ENCODE assay signal across 22 cellular contexts in genomic region chr3:188979669-188980311, GRCh38.
DNase-seq lines count a peak whose midpoint lies in the region; ATAC-seq, FAIRE-seq and TF ChIP-seq lines count a peak whose summit lies in the region.
"Had no signal": no experiment of that assay in that cellular context is flagged by ENCODE, and none has a peak within 500 bp of the region (broad histone marks: within the 10 kb centered on the region; RNA-seq: fewer than 3 reads in every experiment).

No MANE protein-coding gene starts in this region.

- H2AFZ ChIP-seq in keratinocyte (ENCODE audit: control insufficient read depth, low read length), result no peak overlapping the region

- H3K4me3 ChIP-seq in heart right ventricle (no peak overlapping the region), keratinocyte (ENCODE audit: control insufficient read depth in 2 of 3, extremely low read depth in 1 of 3, insufficient read depth in 2 of 3, low read depth in 1 of 3, low read length in 3 of 3) (no peak overlapping the region), vagina (peak overlapping the region in 1 of 2 donors; percentile 15)
- H3K4me3 ChIP-seq: colonic mucosa, skin epidermis, upper lobe of left lung had no signal

- no peaks in the 10 kb centered on the region for H4K20me1 ChIP-seq in keratinocyte (ENCODE audit: control insufficient read depth, extremely low read depth, insufficient read depth, low read length)

- TF ChIP-seq CTCF in heart right ventricle (IDR thresholded peaks at IDR 0.05) (no peak), keratinocyte (optimal IDR thresholded peaks at IDR 0.05 in 1 of 3, IDR thresholded peaks at IDR 0.05 in 1 of 3, conservative IDR thresholded peaks at IDR 0.05 in 1 of 3; ENCODE audit: extremely low read depth in 1 of 3, insufficient read depth in 2 of 3, low read length in 3 of 3) (no peak), vagina (IDR thresholded peaks at IDR 0.05) (no peak)

- H3K9me3 ChIP-seq in heart right ventricle (no peaks in the 10 kb centered on the region), keratinocyte (ENCODE audit: control insufficient read depth, low read depth, low read length) (no peaks in the 10 kb centered on the region), vagina (no peaks in the 10 kb centered on the region)
- H3K9me3 ChIP-seq: colonic mucosa, upper lobe of left lung had no signal

- no peaks in the 10 kb centered on the region for H3K27me3 ChIP-seq in heart right ventricle
- H3K27me3 ChIP-seq in keratinocyte (ENCODE audit: control insufficient read depth, extremely low read depth, insufficient read depth, low read length), result no peaks in the 10 kb centered on the region
- H3K27me3 ChIP-seq in vagina, result no peaks in the 10 kb centered on the region
- H3K27me3 ChIP-seq: colonic mucosa, upper lobe of left lung had no signal

- dilution Hi-C loops in keratinocyte (cut with MboI; ENCODE audit: extremely low pct_ligation_motif_present, low sequenced_read_pairs), result no loop called here

- TF ChIP-seq POLR2A in vagina (IDR thresholded peaks at IDR 0.05), result no peak

- WGBS in heart right ventricle, 2 donors, result 75 to 77% methylated on average over 6 of the region's 6 CpGs

- no peak overlapping the region for H3K27ac Mint-ChIP-seq in activated naive CD4-positive, alpha-beta T cell treated with anti-CD3 and anti-CD28 coated beads, Interleukin-2, amount 50 U/mL, for 72 hours
- H3K27ac Mint-ChIP-seq: CD8-positive, alpha-beta T cell had no signal

- H3K36me3 ChIP-seq in heart right ventricle (no peaks in the 10 kb centered on the region), keratinocyte (ENCODE audit: control insufficient read depth in 2 of 2, extremely low read depth in 1 of 2, insufficient read depth in 2 of 2, low read length in 2 of 2) (no peaks in the 10 kb centered on the region), vagina (no peaks in the 10 kb centered on the region)
- H3K36me3 ChIP-seq: colonic mucosa, upper lobe of left lung had no signal

- H3K4me1 ChIP-seq in heart right ventricle, result peaks cover 0 to 15% (median 3%) of the 10 kb centered on the region in 9 donors
- peaks cover 10% of the 10 kb centered on the region for H3K4me1 ChIP-seq in keratinocyte (ENCODE audit: control insufficient read depth, extremely low read depth, insufficient read depth, low read length)
- H3K4me1 ChIP-seq in vagina, result peaks cover 51% of the 10 kb centered on the region
- H3K4me1 ChIP-seq: colonic mucosa had no signal

- FAIRE-seq in keratinocyte (lab: Jason Lieb, UNC), result peak; percentile 44
- FAIRE-seq: G401.6, GM12892, kidney had no signal

- H3K79me2 ChIP-seq in keratinocyte (ENCODE audit: control insufficient read depth, insufficient read depth, low read length), result no peaks in the 10 kb centered on the region

- DNase-seq in heart right ventricle (no peak), Right ventricle myocardium inferior (ENCODE audit: missing footprints) (no peak), NCI-H2227 treated with DMSO at 0.1 percent for 48 hours (lab: John Stamatoyannopoulos, UW) (peak; percentile 48), keratinocyte (ENCODE audit: low read depth, low spot score) (no peak), vagina (ENCODE audit: extremely low spot score in 2 of 2) (no peak), iPS-NIHi7 (ENCODE audit: extremely low spot score) (no peak)
- no peak for DNase-seq in activated naive CD4-positive, alpha-beta T cell treated with anti-CD3 and anti-CD28 coated beads, Interleukin-2, amount 50 U/mL, for 72 hours (ENCODE audit: low spot score in 2 of 2)
- DNase-seq: activated CD8-positive, alpha-beta memory T cell treated with anti-CD3 and anti-CD28 coated beads for 24 hours; activated effector memory CD4-positive, alpha-beta T cell treated with Interleukin-2 at 50 U/mL for 16 hours; anterior cingulate cortex; CD8-positive, alpha-beta T cell; colonic mucosa; glutamatergic neuron; kidney; NCI-H510A treated with DMSO at 0.1 percent for 48 hours; SW 1271 had no signal

- H3K27ac ChIP-seq in heart right ventricle (peak overlapping the region in 7 of 10 donors; percentile 0 to 68 (median 49)), keratinocyte (ENCODE audit: control insufficient read depth, insufficient read depth, low read length) (no peak overlapping the region), vagina (peak overlapping the region; percentile 71)
- H3K27ac ChIP-seq: colonic mucosa, epithelial cell of prostate had no signal

- no peak overlapping the region for H3K4me2 ChIP-seq in keratinocyte (ENCODE audit: control insufficient read depth, extremely low read depth, insufficient read depth, low read depth, low read length)

- no peak overlapping the region for H3K9ac ChIP-seq in keratinocyte (ENCODE audit: control insufficient read depth, extremely low read depth, insufficient read depth, low read length)

- H3K36me3 Mint-ChIP-seq in activated naive CD4-positive, alpha-beta T cell treated with anti-CD3 and anti-CD28 coated beads, Interleukin-2, amount 50 U/mL, for 72 hours, result no peaks in the 10 kb centered on the region
- H3K36me3 Mint-ChIP-seq: CD8-positive, alpha-beta T cell had no signal

- peak in 2 of 8 donors; percentile 15 to 29 for ATAC-seq in heart right ventricle
- no peak for ATAC-seq in Right ventricle myocardium inferior
- no peak for ATAC-seq in GM18520 (IDR thresholded peaks at IDR 0.05; ENCODE audit: unreplicated experiment)
- no peak for ATAC-seq in activated naive CD4-positive, alpha-beta T cell treated with anti-CD3 and anti-CD28 coated beads, Interleukin-2, amount 50 U/mL, for 72 hours
- ATAC-seq: CD8-positive, alpha-beta T cell had no signal

- no peaks in the 10 kb centered on the region for H3K9me1 ChIP-seq in keratinocyte (ENCODE audit: control insufficient read depth, extremely low read depth, insufficient read depth, low read length)

- intact Hi-C loops in heart right ventricle (cut with DNase I) (loop anchor here in 4 of 10 donors (10.0 kb wide), 2 partner anchors 155 to 255 kb away; no protein-coding TSS in a partner anchor), Right ventricle myocardium inferior (cut with DNase I) (no loop called here), vagina (cut with DNase I) (no loop called here)

- no peaks in the 10 kb centered on the region for H3K9me3 Mint-ChIP-seq in activated naive CD4-positive, alpha-beta T cell treated with anti-CD3 and anti-CD28 coated beads, Interleukin-2, amount 50 U/mL, for 72 hours
- H3K9me3 Mint-ChIP-seq: CD8-positive, alpha-beta T cell had no signal
